ENCODE assay signal across 11 cellular contexts in genomic region chr17:49717371-49717841, GRCh38. TPM values are rescaled to one million over a fixed set of nuclear protein-coding genes. Genes with fewer than 3 reads are reported as not detected.
DNase-seq lines count a peak whose midpoint lies in the region; ATAC-seq lines count a peak whose summit lies in the region.
"Had no signal": no experiment of that assay in that cellular context is flagged by ENCODE, and none has a peak within 500 bp of the region (broad histone marks: within the 10 kb centered on the region; RNA-seq: fewer than 3 reads in every experiment).

No MANE protein-coding gene starts in this region.

- intact Hi-C loops in activated T-helper 1 cell treated with anti-CD3 and anti-CD28 coated beads, Interleukin-12 subunit alpha, Interleukin-12 subunit beta, Interleukin-2, Interleukin-4 antibody, amounts not matched to agents 30 ng/mL and 10 ng/mL and 1 ng/mL, durations not matched to agents 14 hours and 24 hours and 36 hours (cut with micrococcal nuclease) = loop anchor here (1.0 kb wide), 1 partner anchor 47 kb away; the partner anchor contains the start of gene FAM117A
- intact Hi-C loops in Right ventricle myocardium superior (cut with DNase I) = no loop called here

- no peaks in the 10 kb centered on the region for H3K27me3 Mint-ChIP-seq in activated T-helper 1 cell treated with anti-CD3 and anti-CD28 coated beads, Interleukin-12 subunit alpha, Interleukin-12 subunit beta, Interleukin-2, Interleukin-4 antibody, amounts not matched to agents 30 ng/mL and 10 ng/mL and 1 ng/mL, durations not matched to agents 14 hours and 24 hours and 36 hours (ENCODE audit: insufficient read depth)

- ATAC-seq in Right ventricle myocardium superior (ENCODE audit: poor library complexity) = peak; percentile 58
- no peak for ATAC-seq in HG02970 (IDR thresholded peaks at IDR 0.05; ENCODE audit: low FRiP score, unreplicated experiment)
- ATAC-seq in GM21786 (IDR thresholded peaks at IDR 0.05; ENCODE audit: unreplicated experiment) = no peak
- ATAC-seq: SK-N-SH treated with all-trans-retinoic acid at 6 μM for 48 hours had no signal

- H3K36me3 Mint-ChIP-seq in activated T-helper 1 cell treated with anti-CD3 and anti-CD28 coated beads, Interleukin-12 subunit alpha, Interleukin-12 subunit beta, Interleukin-2, Interleukin-4 antibody, amounts not matched to agents 30 ng/mL and 10 ng/mL and 1 ng/mL, durations not matched to agents 14 hours and 24 hours and 36 hours (ENCODE audit: low read depth) = peaks cover 51% of the 10 kb centered on the region

- peak overlapping the region; percentile 84 for H3K27ac Mint-ChIP-seq in activated T-helper 1 cell treated with anti-CD3 and anti-CD28 coated beads, Interleukin-12 subunit alpha, Interleukin-12 subunit beta, Interleukin-2, Interleukin-4 antibody, amounts not matched to agents 30 ng/mL and 10 ng/mL and 1 ng/mL, durations not matched to agents 14 hours and 24 hours and 36 hours

- H3K9me3 Mint-ChIP-seq in activated T-helper 1 cell treated with anti-CD3 and anti-CD28 coated beads, Interleukin-12 subunit alpha, Interleukin-12 subunit beta, Interleukin-2, Interleukin-4 antibody, amounts not matched to agents 30 ng/mL and 10 ng/mL and 1 ng/mL, durations not matched to agents 14 hours and 24 hours and 36 hours = no peaks in the 10 kb centered on the region

- H3K4me1 Mint-ChIP-seq in activated T-helper 1 cell treated with anti-CD3 and anti-CD28 coated beads, Interleukin-12 subunit alpha, Interleukin-12 subunit beta, Interleukin-2, Interleukin-4 antibody, amounts not matched to agents 30 ng/mL and 10 ng/mL and 1 ng/mL, durations not matched to agents 14 hours and 24 hours and 36 hours (ENCODE audit: low read depth) = peaks cover 26% of the 10 kb centered on the region

- H3K4me3 Mint-ChIP-seq in activated T-helper 1 cell treated with anti-CD3 and anti-CD28 coated beads, Interleukin-12 subunit alpha, Interleukin-12 subunit beta, Interleukin-2, Interleukin-4 antibody, amounts not matched to agents 30 ng/mL and 10 ng/mL and 1 ng/mL, durations not matched to agents 14 hours and 24 hours and 36 hours = no peak overlapping the region

- DNase-seq in activated T-cell treated with anti-CD3 and anti-CD28 coated beads, Interleukin-2, amount 50 U/mL, for 1 hour = peak; percentile 39
- DNase-seq in activated T-cell treated with anti-CD3 and anti-CD28 coated beads for 4 hours = no peak
- DNase-seq in activated T-helper 1 cell treated with anti-CD3 and anti-CD28 coated beads, Interleukin-12 subunit alpha, Interleukin-12 subunit beta, Interleukin-2, Interleukin-4 antibody, amounts not matched to agents 30 ng/mL and 10 ng/mL and 1 ng/mL, durations not matched to agents 14 hours and 24 hours and 36 hours (ENCODE audit: low spot score) = no peak
- DNase-seq in Right ventricle myocardium superior = no peak
- peak; percentile 57 for DNase-seq in stimulated activated CD8-positive, alpha-beta memory T cell treated with anti-CD3 and anti-CD28 coated beads, Interleukin-4, amount 100 ng/mL, for 48 hours
- no peak for DNase-seq in NCI-H1417 treated with DMSO at 0.1 percent for 48 hours (lab: John Stamatoyannopoulos, UW)
- DNase-seq: cortex of kidney, NCI-H1092 had no signal

RNA-seq across cellular contexts. Expression of gene SLC35B1, which starts 9.6 kb away (rescaled TPM):
- 71.6 and 75.4 TPM in 2 replicates for total RNA-seq in activated T-helper 1 cell treated with anti-CD3 and anti-CD28 coated beads, Interleukin-12 subunit alpha, Interleukin-12 subunit beta, Interleukin-2, Interleukin-4 antibody, amounts not matched to agents 30 ng/mL and 10 ng/mL and 1 ng/mL, durations not matched to agents 14 hours and 24 hours and 36 hours
- total RNA-seq in Right ventricle myocardium superior = 53.3 TPM

RNA-seq across cellular contexts. Expression of gene SPOP, which starts 39.5 kb away (rescaled TPM):
- total RNA-seq in activated T-helper 1 cell treated with anti-CD3 and anti-CD28 coated beads, Interleukin-12 subunit alpha, Interleukin-12 subunit beta, Interleukin-2, Interleukin-4 antibody, amounts not matched to agents 30 ng/mL and 10 ng/mL and 1 ng/mL, durations not matched to agents 14 hours and 24 hours and 36 hours = 58.3 and 61.9 TPM in 2 replicates
- total RNA-seq in Right ventricle myocardium superior = 64.0 TPM

RNA-seq across cellular contexts. Expression of gene FAM117A, which starts 46.5 kb away (rescaled TPM):
- 13.9 and 14.8 TPM in 2 replicates for total RNA-seq in activated T-helper 1 cell treated with anti-CD3 and anti-CD28 coated beads, Interleukin-12 subunit alpha, Interleukin-12 subunit beta, Interleukin-2, Interleukin-4 antibody, amounts not matched to agents 30 ng/mL and 10 ng/mL and 1 ng/mL, durations not matched to agents 14 hours and 24 hours and 36 hours
- total RNA-seq in Right ventricle myocardium superior = 9.5 TPM

Comparison
In these comparisons a context has a peak if more than half of its experiments do, and no peak if none do; other contexts are left out.
1. DNase-seq: peak in activated T-cell treated with anti-CD3 and anti-CD28 coated beads, Interleukin-2, amount 50 U/mL, for 1 hour (single experiment) and stimulated activated CD8-positive, alpha-beta memory T cell treated with anti-CD3 and anti-CD28 coated beads, Interleukin-4, amount 100 ng/mL, for 48 hours (single experiment); none in activated T-cell treated with anti-CD3 and anti-CD28 coated beads for 4 hours (single experiment), activated T-helper 1 cell treated with anti-CD3 and anti-CD28 coated beads, Interleukin-12 subunit alpha, Interleukin-12 subunit beta, Interleukin-2, Interleukin-4 antibody, amounts not matched to agents 30 ng/mL and 10 ng/mL and 1 ng/mL, durations not matched to agents 14 hours and 24 hours and 36 hours (single experiment), Right ventricle myocardium superior (single experiment) and NCI-H1417 treated with DMSO at 0.1 percent for 48 hours (single experiment).